37 cellular contexts compared by ENCODE assay signal in genomic region chr4:119501740-119502139, GRCh38.
"Had no signal": no experiment of that assay in that cellular context is flagged by ENCODE, and none has a peak within 500 bp of the region (broad histone marks: within the 10 kb centered on the region; RNA-seq: fewer than 3 reads in every experiment).

No MANE protein-coding gene starts in this region.

- H3K9me3 Mint-ChIP-seq: activated B cell treated with CpG ODN at 0.5 μM for 24 hours; activated naive CD4-positive, alpha-beta T cell treated with anti-CD3 and anti-CD28 coated beads for 36 hours; activated naive CD4-positive, alpha-beta T cell treated with anti-CD3 and anti-CD28 coated beads, Interleukin-2, amount 50 U/mL, for 24 hours; activated naive CD8-positive, alpha-beta T cell treated with anti-CD3 and anti-CD28 coated beads for 36 hours; activated naive CD8-positive, alpha-beta T cell treated with anti-CD3 and anti-CD28 coated beads, Interleukin-2, amount 50 U/mL, for 24 hours; activated T-helper 1 cell treated with anti-CD3 and anti-CD28 coated beads, Interleukin-12 subunit alpha, Interleukin-12 subunit beta, Interleukin-2, Interleukin-4 antibody, amounts not matched to agents 30 ng/mL and 10 ng/mL and 1 ng/mL, durations not matched to agents 14 hours and 24 hours and 36 hours; activated T-helper 2 cell treated with anti-CD3 and anti-CD28 coated beads, Interferon-gamma antibody, Interleukin-2, Interleukin-4, amounts not matched to agents 10 μg/mL and 5 μg/mL and 100 μg/mL, durations not matched to agents 14 hours and 24 hours and 36 hours; T-cell; T-helper 2 cell treated with Interferon-gamma antibody and Interleukin-4, amounts not matched to agents 5 μg/mL and 100 μg/mL, for 36 hours had no signal

- H3K27ac ChIP-seq: adrenal gland, body of pancreas, cardiac muscle cell, colonic mucosa, foreskin keratinocyte, gastrocnemius medialis, heart left ventricle, WERI-Rb-1 had no signal

- H3K4me3 ChIP-seq: adrenal gland, body of pancreas, cardiac muscle cell, colonic mucosa, esophagus muscularis mucosa, gastrocnemius medialis, heart left ventricle had no signal

- H3K27me3 ChIP-seq: adrenal gland, body of pancreas, cardiac muscle cell, colonic mucosa, esophagus muscularis mucosa, foreskin keratinocyte, gastrocnemius medialis, heart left ventricle had no signal

- H3K27me3 Mint-ChIP-seq: activated B cell treated with CpG ODN at 0.5 μM for 24 hours; activated CD8-positive, alpha-beta memory T cell treated with anti-CD3 and anti-CD28 coated beads, Interleukin-2, amount 10 ng/mL, durations not matched to agents 7 days and 5 days; activated naive CD4-positive, alpha-beta T cell treated with anti-CD3 and anti-CD28 coated beads, Interleukin-2, amount 50 U/mL, for 24 hours; activated naive CD8-positive, alpha-beta T cell treated with anti-CD3 and anti-CD28 coated beads for 36 hours; activated naive CD8-positive, alpha-beta T cell treated with anti-CD3 and anti-CD28 coated beads, Interleukin-2, amount 50 U/mL, for 24 hours; T-cell; T-helper 17 cell had no signal

- H3K4me1 ChIP-seq: body of pancreas, colonic mucosa, foreskin keratinocyte, gastrocnemius medialis had no signal

- ATAC-seq: activated CD4-positive, CD25-positive, alpha-beta regulatory T cell treated with anti-CD3 and anti-CD28 coated beads, Interleukin-2, amount 50 U/mL, for 24 hours; activated CD8-positive, alpha-beta memory T cell treated with anti-CD3 and anti-CD28 coated beads, Interleukin-2, amount 10 ng/mL, durations not matched to agents 7 days and 5 days; activated CD8-positive, alpha-beta T cell treated with anti-CD3 and anti-CD28 coated beads, Interleukin-2, amount 10 ng/mL, durations not matched to agents 7 days and 5 days; activated naive CD8-positive, alpha-beta T cell treated with anti-CD3 and anti-CD28 coated beads, Interleukin-2, amount 50 U/mL, for 24 hours; body of pancreas; foreskin keratinocyte; gastrocnemius medialis; heart left ventricle; T-cell; T-helper 17 cell had no signal

- H3K9me3 ChIP-seq: adrenal gland, body of pancreas, colonic mucosa, esophagus muscularis mucosa, gastrocnemius medialis, heart left ventricle had no signal

- H3K36me3 ChIP-seq: colonic mucosa had no signal

- H3K4me1 Mint-ChIP-seq: activated B cell treated with CpG ODN at 0.5 μM for 24 hours; activated naive CD4-positive, alpha-beta T cell treated with anti-CD3 and anti-CD28 coated beads, Interleukin-2, amount 50 U/mL, for 24 hours; activated naive CD8-positive, alpha-beta T cell treated with anti-CD3 and anti-CD28 coated beads for 36 hours; activated naive CD8-positive, alpha-beta T cell treated with anti-CD3 and anti-CD28 coated beads, Interleukin-2, amount 50 U/mL, for 24 hours; T-cell had no signal

- DNase-seq: activated B cell treated with CpG ODN at 0.5 μM for 24 hours; activated CD4-positive, alpha-beta T cell treated with anti-CD3 and anti-CD28 coated beads for 48 hours; activated CD4-positive, alpha-beta T cell treated with anti-CD3 and anti-CD28 coated beads, Interleukin-2, amount 50 U/mL, for 1 hour; activated CD4-positive, alpha-beta T cell treated with anti-CD3 and anti-CD28 coated beads, Interleukin-2, amount 50 U/mL, for 48 hours; activated CD8-positive, alpha-beta memory T cell treated with anti-CD3 and anti-CD28 coated beads, Interleukin-2, amount 10 ng/mL, durations not matched to agents 7 days and 5 days; activated CD8-positive, alpha-beta memory T cell treated with anti-CD3 and anti-CD28 coated beads, Interleukin-2, amount 50 U/mL, for 4 hours; activated CD8-positive, alpha-beta T cell treated with anti-CD3 and anti-CD28 coated beads, Interleukin-2, amount 10 ng/mL, durations not matched to agents 7 days and 5 days; activated effector memory CD4-positive, alpha-beta T cell treated with anti-CD3 and anti-CD28 coated beads, Interleukin-2, amount 50 U/mL, for 16 hours; activated naive CD4-positive, alpha-beta T cell treated with anti-CD3 and anti-CD28 coated beads for 36 hours; activated naive CD8-positive, alpha-beta T cell treated with anti-CD3 and anti-CD28 coated beads for 36 hours; activated naive CD8-positive, alpha-beta T cell treated with anti-CD3 and anti-CD28 coated beads, Interleukin-2, amount 50 U/mL, for 24 hours; activated T-cell treated with anti-CD3 and anti-CD28 coated beads, Interleukin-2, amount 50 U/mL, for 1 hour; activated T-cell treated with anti-CD3 and anti-CD28 coated beads, Interleukin-2, amount 50 U/mL, for 48 hours; adrenal gland; amygdala; aorta; body of pancreas; central memory CD4-positive, alpha-beta T cell; cerebellar nuclear complex; colonic mucosa; effector memory CD4-positive, alpha-beta T cell; erythroblast; foreskin keratinocyte; gastrocnemius medialis; glutamatergic neuron; heart left ventricle; T-cell; T-helper 17 cell; T1000; WERI-Rb-1 had no signal

- H3K27ac Mint-ChIP-seq: activated B cell treated with CpG ODN at 0.5 μM for 24 hours; activated CD8-positive, alpha-beta memory T cell treated with anti-CD3 and anti-CD28 coated beads, Interleukin-2, amount 10 ng/mL, durations not matched to agents 7 days and 5 days; activated CD8-positive, alpha-beta T cell treated with anti-CD3 and anti-CD28 coated beads, Interleukin-2, amount 10 ng/mL, durations not matched to agents 7 days and 5 days; activated naive CD4-positive, alpha-beta T cell treated with anti-CD3 and anti-CD28 coated beads for 36 hours; activated naive CD4-positive, alpha-beta T cell treated with anti-CD3 and anti-CD28 coated beads, Interleukin-2, amount 50 U/mL, for 24 hours; activated naive CD8-positive, alpha-beta T cell treated with anti-CD3 and anti-CD28 coated beads for 36 hours; activated naive CD8-positive, alpha-beta T cell treated with anti-CD3 and anti-CD28 coated beads, Interleukin-2, amount 50 U/mL, for 24 hours; activated T-helper 1 cell treated with anti-CD3 and anti-CD28 coated beads, Interleukin-12 subunit alpha, Interleukin-12 subunit beta, Interleukin-2, Interleukin-4 antibody, amounts not matched to agents 30 ng/mL and 10 ng/mL and 1 ng/mL, durations not matched to agents 14 hours and 24 hours and 36 hours; activated T-helper 2 cell treated with anti-CD3 and anti-CD28 coated beads, Interferon-gamma antibody, Interleukin-2, Interleukin-4, amounts not matched to agents 10 μg/mL and 5 μg/mL and 100 μg/mL, durations not matched to agents 14 hours and 24 hours and 36 hours; T-cell; T-helper 17 cell; T-helper 2 cell treated with Interferon-gamma antibody and Interleukin-4, amounts not matched to agents 5 μg/mL and 100 μg/mL, for 36 hours had no signal

- H3K4me3 Mint-ChIP-seq: activated B cell treated with CpG ODN at 0.5 μM for 24 hours; activated CD8-positive, alpha-beta memory T cell treated with anti-CD3 and anti-CD28 coated beads, Interleukin-2, amount 10 ng/mL, durations not matched to agents 7 days and 5 days; activated CD8-positive, alpha-beta T cell treated with anti-CD3 and anti-CD28 coated beads, Interleukin-2, amount 10 ng/mL, durations not matched to agents 7 days and 5 days; activated naive CD4-positive, alpha-beta T cell treated with anti-CD3 and anti-CD28 coated beads for 36 hours; activated naive CD4-positive, alpha-beta T cell treated with anti-CD3 and anti-CD28 coated beads, Interleukin-2, amount 50 U/mL, for 24 hours; activated naive CD8-positive, alpha-beta T cell treated with anti-CD3 and anti-CD28 coated beads for 36 hours; activated naive CD8-positive, alpha-beta T cell treated with anti-CD3 and anti-CD28 coated beads, Interleukin-2, amount 50 U/mL, for 24 hours; activated T-helper 1 cell treated with anti-CD3 and anti-CD28 coated beads, Interleukin-12 subunit alpha, Interleukin-12 subunit beta, Interleukin-2, Interleukin-4 antibody, amounts not matched to agents 30 ng/mL and 10 ng/mL and 1 ng/mL, durations not matched to agents 14 hours and 24 hours and 36 hours; T-cell; T-helper 17 cell; T-helper 2 cell treated with Interferon-gamma antibody and Interleukin-4, amounts not matched to agents 5 μg/mL and 100 μg/mL, for 36 hours had no signal
